ENCODE assay signal across 11 cellular contexts in the genomic region with DNA sequence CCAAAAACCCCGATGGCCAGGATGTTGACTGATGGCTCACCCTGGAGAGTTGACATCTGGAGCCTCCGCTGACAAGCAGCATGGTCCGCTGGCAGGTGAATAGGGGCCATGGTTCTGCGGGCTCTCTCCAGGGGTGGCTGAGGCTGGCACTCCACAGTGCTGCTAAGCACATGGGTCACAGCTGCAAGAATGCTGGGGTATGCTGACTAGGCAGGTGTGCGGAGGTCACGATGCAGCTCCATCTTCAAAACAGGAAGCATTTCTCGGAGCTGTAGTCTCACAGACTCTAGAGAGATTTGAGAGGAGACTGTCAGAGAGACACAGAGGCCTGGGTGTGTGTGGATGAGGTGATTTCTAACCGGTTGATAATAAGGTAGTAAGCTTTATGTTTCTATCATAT.
A peak's percentile ranks its signal among the peaks of the same experiment; 100 is the strongest.
DNase-seq lines count a peak whose midpoint lies in the region; ATAC-seq and TF ChIP-seq lines count a peak whose summit lies in the region.
"Had no signal": no experiment of that assay in that cellular context is flagged by ENCODE, and none has a peak within 500 bp of the region (broad histone marks: within the 10 kb centered on the region; RNA-seq: fewer than 3 reads in every experiment).

No MANE protein-coding gene starts in this region.

- H3K4me1 ChIP-seq in mucosa of descending colon (ENCODE audit: low read depth): no peaks in the 10 kb centered on the region

- peaks cover 28% of the 10 kb centered on the region for H3K4me1 Mint-ChIP-seq in activated CD4-positive, alpha-beta T cell treated with anti-CD3 and anti-CD28 coated beads, Interleukin-2, amount 10 ng/mL, durations not matched to agents 24 days and 14 days

- H3K27me3 Mint-ChIP-seq in activated CD4-positive, alpha-beta T cell treated with anti-CD3 and anti-CD28 coated beads, Interleukin-2, amount 10 ng/mL, durations not matched to agents 24 days and 14 days: no peaks in the 10 kb centered on the region

- peak; percentile 25 for DNase-seq in GM06990 (ENCODE audit: extremely low read depth, insufficient read length)
- DNase-seq in activated CD4-positive, alpha-beta T cell treated with anti-CD3 and anti-CD28 coated beads, Interleukin-2, amount 10 ng/mL, durations not matched to agents 24 days and 14 days: peak; percentile 74
- DNase-seq in mucosa of descending colon: no peak
- no peak for DNase-seq in pons (ENCODE audit: low spot score)
- no peak for DNase-seq in effector CD4-positive, alpha-beta T cell
- no peak for DNase-seq in NCI-H446 (lab: John Stamatoyannopoulos, UW)
- DNase-seq: NCI-H2171 treated with DMSO at 0.1 percent for 48 hours, right cardiac atrium had no signal

- H3K9me3 Mint-ChIP-seq in activated CD4-positive, alpha-beta T cell treated with anti-CD3 and anti-CD28 coated beads, Interleukin-2, amount 10 ng/mL, durations not matched to agents 24 days and 14 days: peaks cover 6% of the 10 kb centered on the region

- no peak for TF ChIP-seq CTCF in GM06990 (IDR thresholded peaks at IDR 0.05; ENCODE audit: insufficient read depth, low read length, poor library complexity, severe bottlenecking)
- TF ChIP-seq CTCF in mucosa of descending colon (IDR thresholded peaks at IDR 0.05): no peak

- H3K4me3 ChIP-seq in GM06990 (replicated peaks; ENCODE audit: low read depth, low read length): no peak overlapping the region
- no peak overlapping the region for H3K4me3 ChIP-seq in mucosa of descending colon

- H3K27me3 ChIP-seq in GM06990 (replicated peaks; ENCODE audit: control insufficient read depth, insufficient read depth, low read length): no peaks in the 10 kb centered on the region

- peak overlapping the region; percentile 54 for H3K27ac Mint-ChIP-seq in activated CD4-positive, alpha-beta T cell treated with anti-CD3 and anti-CD28 coated beads, Interleukin-2, amount 10 ng/mL, durations not matched to agents 24 days and 14 days
- H3K27ac Mint-ChIP-seq: mesothelial cell of epicardium had no signal

- intact Hi-C loops in activated CD4-positive, alpha-beta T cell treated with anti-CD3 and anti-CD28 coated beads, Interleukin-2, amount 10 ng/mL, durations not matched to agents 24 days and 14 days (cut with micrococcal nuclease): loop anchor here (10.0 kb wide), 1 partner anchor 190 kb away; no protein-coding TSS in a partner anchor
- intact Hi-C loops in mucosa of descending colon (cut with DNase I, micrococcal nuclease): no loop called here

- H3K4me3 Mint-ChIP-seq in activated CD4-positive, alpha-beta T cell treated with anti-CD3 and anti-CD28 coated beads, Interleukin-2, amount 10 ng/mL, durations not matched to agents 24 days and 14 days: peak overlapping the region; percentile 58
- H3K4me3 Mint-ChIP-seq: mesothelial cell of epicardium had no signal

- H3K36me3 Mint-ChIP-seq in activated CD4-positive, alpha-beta T cell treated with anti-CD3 and anti-CD28 coated beads, Interleukin-2, amount 10 ng/mL, durations not matched to agents 24 days and 14 days (ENCODE audit: low read depth): no peaks in the 10 kb centered on the region
- H3K36me3 Mint-ChIP-seq: mesothelial cell of epicardium had no signal

- H3K36me3 ChIP-seq in GM06990 (ENCODE audit: control insufficient read depth, insufficient read depth, low read length) (no peaks in the 10 kb centered on the region), mucosa of descending colon (ENCODE audit: low read depth) (no peaks in the 10 kb centered on the region)

- peak; percentile 61 for ATAC-seq in HG02981 (IDR thresholded peaks at IDR 0.05; ENCODE audit: unreplicated experiment)
- peak; percentile 55 for ATAC-seq in mucosa of descending colon
- no peak for ATAC-seq in HG02870 (IDR thresholded peaks at IDR 0.05; ENCODE audit: unreplicated experiment)
- ATAC-seq: right cardiac atrium had no signal

- H3K9me3 ChIP-seq in mucosa of descending colon: no peaks in the 10 kb centered on the region

Comparison
In these comparisons a context has a peak if more than half of its experiments do, and no peak if none do; other contexts are left out.
1. DNase-seq: peak in GM06990 (single experiment) and activated CD4-positive, alpha-beta T cell treated with anti-CD3 and anti-CD28 coated beads, Interleukin-2, amount 10 ng/mL, durations not matched to agents 24 days and 14 days (single experiment); none in mucosa of descending colon (0 of 3), pons (single experiment), effector CD4-positive, alpha-beta T cell (single experiment) and NCI-H446 (0 of 2).